21 cellular contexts compared by ENCODE assay signal in the genomic region with DNA sequence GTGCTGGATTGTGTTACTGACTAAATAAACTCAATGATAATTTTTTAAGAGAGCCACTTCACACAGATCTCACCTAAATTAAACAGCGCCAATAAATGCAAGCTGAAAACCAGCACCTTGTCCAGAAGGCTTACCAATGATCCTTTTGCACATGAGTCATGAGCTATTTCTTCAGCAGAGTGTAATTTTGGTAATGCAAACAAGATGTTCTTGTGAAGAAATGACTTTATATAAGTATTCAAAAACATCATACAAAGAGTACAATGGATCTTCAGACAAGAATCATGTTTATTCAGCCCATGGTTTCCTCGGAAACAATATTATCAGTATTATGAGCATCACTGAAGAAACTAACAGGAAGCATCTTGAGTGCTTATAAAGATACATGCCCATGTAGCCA.
DNase-seq lines count a peak whose midpoint lies in the region; ATAC-seq and TF ChIP-seq lines count a peak whose summit lies in the region.
"Had no signal": no experiment of that assay in that cellular context is flagged by ENCODE, and none has a peak within 500 bp of the region (broad histone marks: within the 10 kb centered on the region; RNA-seq: fewer than 3 reads in every experiment).

No MANE protein-coding gene starts in this region.

- H3K9me3 Mint-ChIP-seq in naive thymus-derived CD4-positive, alpha-beta T cell: peaks cover 0 to 6% (median 0%) of the 10 kb centered on the region in 11 donors
- H3K9me3 Mint-ChIP-seq: neural crest cell had no signal

- no peaks in the 10 kb centered on the region for H3K79me1 ChIP-seq in IMR-90 (ENCODE audit: low read depth in 1 of 2, low read length in 2 of 2)

- no CpG with 5 or more reads among the region's 2 CpGs for WGBS in IMR-90 (ENCODE audit: extremely low coverage in 2 of 2, insufficient read length in 1 of 2), 2 experiments

- H3K4me1 ChIP-seq in IMR-90 (ENCODE audit: control insufficient read depth, insufficient read depth, low read length) (no peaks in the 10 kb centered on the region), gastrocnemius medialis (peaks cover 10 to 24% of the 10 kb centered on the region in 2 donors)
- H3K4me1 ChIP-seq in naive thymus-derived CD4-positive, alpha-beta T cell (ENCODE audit: control insufficient read depth in 2 of 2, insufficient read depth in 2 of 2, low read length in 2 of 2): no peaks in the 10 kb centered on the region
- H3K4me1 ChIP-seq: ascending aorta, testis, vagina had no signal

- no peak overlapping the region for H3K4me3 Mint-ChIP-seq in naive thymus-derived CD4-positive, alpha-beta T cell
- H3K4me3 Mint-ChIP-seq: activated T-cell treated with anti-CD3 and anti-CD28 coated beads, Interleukin-2, amount 50 U/mL, for 72 hours; CD8-positive, alpha-beta memory T cell; neural crest cell; T-helper 17 cell had no signal

- H3K9ac ChIP-seq in IMR-90 (ENCODE audit: low read depth, low read length): no peak overlapping the region

- H3K23ac ChIP-seq in IMR-90 (ENCODE audit: low read depth, low read length): no peak overlapping the region

- POLR2A ChIA-PET in IMR-90 (lab: Charles Lee; ENCODE audit: unreplicated experiment): no interaction called here
- POLR2A ChIA-PET in naive thymus-derived CD4-positive, alpha-beta T cell (lab: Charles Lee): no interaction called here

- intact Hi-C loops in IMR-90 (cut with micrococcal nuclease): no loop called here
- intact Hi-C loops in gastrocnemius medialis (cut with DNase I; ENCODE audit: low total_unique reads): no loop called here
- intact Hi-C loops in naive thymus-derived CD4-positive, alpha-beta T cell (cut with micrococcal nuclease): no loop called here

- H3K27me3 Mint-ChIP-seq in naive thymus-derived CD4-positive, alpha-beta T cell: no peaks in the 10 kb centered on the region
- H3K27me3 Mint-ChIP-seq: CD8-positive, alpha-beta memory T cell; T-helper 17 cell had no signal

- H4K20me1 ChIP-seq in IMR-90 (ENCODE audit: insufficient read depth, low read length): no peaks in the 10 kb centered on the region

- H4K91ac ChIP-seq in IMR-90 (ENCODE audit: insufficient read depth, low read depth, low read length): no peak overlapping the region

- H2BK120ac ChIP-seq in IMR-90 (ENCODE audit: low read depth, low read length): no peak overlapping the region

- no peak overlapping the region for H3K27ac ChIP-seq in IMR-90 (ENCODE audit: insufficient read depth, low read length)
- peak overlapping the region; percentile 17 for H3K27ac ChIP-seq in angular gyrus (ENCODE audit: low read depth, low read length)
- H3K27ac ChIP-seq in gastrocnemius medialis: peak overlapping the region in 2 of 4 donors; percentile 3 to 15
- no peak overlapping the region for H3K27ac ChIP-seq in naive thymus-derived CD4-positive, alpha-beta T cell (ENCODE audit: low read depth, low read length)
- H3K27ac ChIP-seq: ascending aorta, testis, vagina had no signal

- H3K9me1 ChIP-seq in IMR-90 (ENCODE audit: insufficient read depth, low read length): no peaks in the 10 kb centered on the region

- H3K9me3 ChIP-seq in IMR-90 (ENCODE audit: control insufficient read depth, insufficient read depth, low read length): no peaks in the 10 kb centered on the region
- H3K9me3 ChIP-seq in gastrocnemius medialis: no peaks in the 10 kb centered on the region
- H3K9me3 ChIP-seq in naive thymus-derived CD4-positive, alpha-beta T cell (ENCODE audit: control insufficient read depth in 2 of 3, low read length in 3 of 3): no peaks in the 10 kb centered on the region
- H3K9me3 ChIP-seq: ascending aorta, esophagus squamous epithelium, testis, vagina had no signal

- H3K56ac ChIP-seq in IMR-90 (ENCODE audit: extremely low read depth, insufficient read depth, low read length): no peak overlapping the region

- H3K4ac ChIP-seq in IMR-90 (ENCODE audit: low read depth, low read length): no peak overlapping the region

- H3K27ac Mint-ChIP-seq in naive thymus-derived CD4-positive, alpha-beta T cell: no peak overlapping the region
- H3K27ac Mint-ChIP-seq: activated T-cell treated with anti-CD3 and anti-CD28 coated beads, Interleukin-2, amount 50 U/mL, for 72 hours; CD8-positive, alpha-beta memory T cell; T-helper 17 cell had no signal

- CTCF ChIA-PET in IMR-90 (lab: Yijun Ruan, JAX): no interaction called here
- CTCF ChIA-PET in naive thymus-derived CD4-positive, alpha-beta T cell (lab: Charles Lee): no interaction called here

- TF ChIP-seq CTCF in IMR-90 (conservative IDR thresholded peaks at IDR 0.05; ENCODE audit: low read depth, low read length) (no peak), fibroblast of pulmonary artery (IDR thresholded peaks at IDR 0.05; ENCODE audit: low read length, missing control alignments) (no peak), gastrocnemius medialis (IDR thresholded peaks at IDR 0.05 in 4 of 5, conservative IDR thresholded peaks at IDR 0.05 in 1 of 5) (no peak)

- H4K8ac ChIP-seq in IMR-90 (ENCODE audit: low read depth in 2 of 2, low read length in 2 of 2): no peak overlapping the region

- no peak overlapping the region for H2BK20ac ChIP-seq in IMR-90 (ENCODE audit: low read depth, low read length)

- H3K36me3 Mint-ChIP-seq in naive thymus-derived CD4-positive, alpha-beta T cell: no peaks in the 10 kb centered on the region
- H3K36me3 Mint-ChIP-seq: CD8-positive, alpha-beta memory T cell had no signal

- no peak overlapping the region for H2AK9ac ChIP-seq in IMR-90 (replicated peaks; ENCODE audit: low read depth, low read length, poor library complexity)

- no peak overlapping the region for H2AK5ac ChIP-seq in IMR-90 (ENCODE audit: low read depth, low read length)

- no peak overlapping the region for H4K5ac ChIP-seq in IMR-90 (ENCODE audit: low read depth, low read length)

- H2AFZ ChIP-seq in IMR-90 (replicated peaks; ENCODE audit: low read length, poor library complexity): no peak overlapping the region

- BruUV-seq in IMR-90 (replicated peaks; lab: Mats Ljungman, UMichigan): no TSS peak

- in situ Hi-C loops in IMR-90 (cut with MboI; ENCODE audit: low sequenced_read_pairs): no loop called here
- in situ Hi-C loops in gastrocnemius medialis (cut with MboI; ENCODE audit: low sequenced_read_pairs in 4 of 4): no loop called here

- no peaks in the 10 kb centered on the region for H3K4me1 Mint-ChIP-seq in naive thymus-derived CD4-positive, alpha-beta T cell
- H3K4me1 Mint-ChIP-seq: CD8-positive, alpha-beta memory T cell; neural crest cell; T-helper 17 cell had no signal

- TF ChIP-seq RAD21 in IMR-90 (IDR thresholded peaks at IDR 0.05; ENCODE audit: low read length): no peak

- ATAC-seq in IMR-90 (ENCODE audit: low read depth): no peak
- ATAC-seq in gastrocnemius medialis: peak; percentile 81 to 88
- no peak for ATAC-seq in GM19455 (IDR thresholded peaks at IDR 0.05; ENCODE audit: unreplicated experiment)
- ATAC-seq in naive thymus-derived CD4-positive, alpha-beta T cell: no peak
- ATAC-seq: activated T-cell treated with anti-CD3 and anti-CD28 coated beads, Interleukin-2, amount 50 U/mL, for 72 hours; T-helper 17 cell had no signal

- peak; percentile 2 for DNase-seq in IMR-90
- peak; percentile 41 for DNase-seq in fibroblast of pulmonary artery (ENCODE audit: low read depth)
- no peak for DNase-seq in gastrocnemius medialis
- no peak for DNase-seq in NCI-H1092 (lab: John Stamatoyannopoulos, UW)
- DNase-seq in naive thymus-derived CD4-positive, alpha-beta T cell: no peak
- DNase-seq: activated CD4-positive, alpha-beta T cell treated with anti-CD3 and anti-CD28 coated beads for 48 hours; activated naive CD4-positive, alpha-beta T cell treated with anti-CD3 and anti-CD28 coated beads, Interleukin-2, amount 50 U/mL, for 16 hours; activated T-cell treated with anti-CD3 and anti-CD28 coated beads, Interleukin-2, amount 50 U/mL, for 72 hours; CD8-positive, alpha-beta memory T cell; DMS153; effector CD8-positive, alpha-beta T cell; esophagus squamous epithelium; HCEC 1CT; NCI-H2227 treated with DMSO at 0.1 percent for 48 hours; T-helper 17 cell; testis had no signal

- H3K4me2 ChIP-seq in IMR-90 (ENCODE audit: low read depth, low read length): no peak overlapping the region

- H2BK15ac ChIP-seq in IMR-90 (ENCODE audit: low read depth, low read length): no peak overlapping the region

- no peak overlapping the region for H2BK5ac ChIP-seq in IMR-90 (ENCODE audit: low read depth, low read length, poor library complexity, severe bottlenecking)

- dilution Hi-C loops in IMR-90 (cut with HindIII; ENCODE audit: low sequenced_read_pairs, unreplicated experiment): no loop called here

- TF ChIP-seq POLR2A in IMR-90 (IDR thresholded peaks at IDR 0.05; ENCODE audit: low read depth, low read length): no peak
- TF ChIP-seq POLR2A in gastrocnemius medialis (IDR thresholded peaks at IDR 0.05): no peak

- H3K14ac ChIP-seq in IMR-90 (replicated peaks; ENCODE audit: low read depth, low read length): no peak overlapping the region

- H3K36me3 ChIP-seq in IMR-90 (ENCODE audit: control insufficient read depth, insufficient read depth, low read length) (no peaks in the 10 kb centered on the region), gastrocnemius medialis (no peaks in the 10 kb centered on the region)
- H3K36me3 ChIP-seq in naive thymus-derived CD4-positive, alpha-beta T cell (ENCODE audit: control insufficient read depth in 2 of 3, insufficient read depth in 3 of 3, low read length in 3 of 3): no peaks in the 10 kb centered on the region
- H3K36me3 ChIP-seq: ascending aorta, esophagus squamous epithelium, vagina had no signal

- H3K18ac ChIP-seq in IMR-90 (ENCODE audit: low read depth, low read length): no peak overlapping the region

- H3K27me3 ChIP-seq in IMR-90 (ENCODE audit: control insufficient read depth, insufficient read depth, low read length): no peaks in the 10 kb centered on the region
- no peaks in the 10 kb centered on the region for H3K27me3 ChIP-seq in gastrocnemius medialis
- H3K27me3 ChIP-seq in naive thymus-derived CD4-positive, alpha-beta T cell (ENCODE audit: control insufficient read depth in 2 of 2, insufficient read depth in 2 of 2, low read length in 2 of 2): no peaks in the 10 kb centered on the region
- H3K27me3 ChIP-seq: ascending aorta, esophagus squamous epithelium, testis, vagina had no signal

- H3K4me3 ChIP-seq in IMR-90 (ENCODE audit: insufficient read depth, low read depth, low read length) (no peak overlapping the region), fibroblast of pulmonary artery (replicated peaks; ENCODE audit: low read depth, low read length) (no peak overlapping the region), gastrocnemius medialis (no peak overlapping the region)
- H3K4me3 ChIP-seq in naive thymus-derived CD4-positive, alpha-beta T cell (ENCODE audit: low read length): no peak overlapping the region
- H3K4me3 ChIP-seq: ascending aorta, esophagus squamous epithelium, testis, vagina had no signal

TF ChIP-seq in IMR-90, 13 proteins besides CTCF, POLR2A, EP300 and RAD21:
- no peak for TF ChIP-seq CHD1 (IDR thresholded peaks at IDR 0.05; ENCODE audit: low read depth, low read length)
- TF ChIP-seq RCOR1 (IDR thresholded peaks at IDR 0.05; ENCODE audit: insufficient replicate concordance, low read length): no peak
- no peak for TF ChIP-seq MAFK (IDR thresholded peaks at IDR 0.05; ENCODE audit: low read depth, low read length)
- no peak for TF ChIP-seq MAZ (IDR thresholded peaks at IDR 0.05; ENCODE audit: borderline replicate concordance, low read depth, low read length)
- TF ChIP-seq RFX5 (IDR thresholded peaks at IDR 0.05; ENCODE audit: low read depth, low read length): no peak
- TF ChIP-seq CEBPB (IDR thresholded peaks at IDR 0.05; ENCODE audit: low read depth, low read length): no peak

Comparison
In these comparisons a context has a peak if more than half of its experiments do, and no peak if none do; other contexts are left out.
1. ATAC-seq: peak in gastrocnemius medialis (2 of 2); none in IMR-90 (single experiment), GM19455 (single experiment) and naive thymus-derived CD4-positive, alpha-beta T cell (single experiment).
2. DNase-seq: peak in IMR-90 (single experiment) and fibroblast of pulmonary artery (single experiment); none in gastrocnemius medialis (0 of 2), NCI-H1092 (single experiment) and naive thymus-derived CD4-positive, alpha-beta T cell (0 of 9).